22 cellular contexts compared by ENCODE assay signal in the genomic region with DNA sequence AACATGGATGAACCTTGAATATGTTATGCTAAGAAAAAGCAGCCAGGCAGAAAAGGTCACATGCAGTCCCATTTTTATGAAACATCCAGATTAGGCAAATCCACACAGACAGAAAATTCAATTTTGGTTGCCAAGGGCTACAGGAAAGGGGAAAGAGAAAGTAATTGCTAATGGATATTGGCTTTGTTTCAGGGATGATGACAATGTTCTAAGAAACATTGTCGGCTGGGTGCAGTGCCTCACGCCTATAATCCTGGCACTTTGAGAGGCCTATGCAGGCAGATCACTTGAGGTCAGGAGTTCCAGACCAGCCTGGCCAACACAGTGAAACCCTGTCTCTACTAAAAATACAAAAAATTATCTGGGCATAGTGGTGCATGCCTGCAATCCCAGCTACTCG.
"Had no signal": no experiment of that assay in that cellular context is flagged by ENCODE, and none has a peak within 500 bp of the region (broad histone marks: within the 10 kb centered on the region; RNA-seq: fewer than 3 reads in every experiment).

No MANE protein-coding gene starts in this region.

- DNase-seq: activated CD4-positive, alpha-beta memory T cell treated with anti-CD3 and anti-CD28 coated beads for 36 hours; activated CD4-positive, alpha-beta T cell treated with anti-CD3 and anti-CD28 coated beads for 48 hours; activated CD4-positive, CD25-positive, alpha-beta regulatory T cell; activated CD8-positive, alpha-beta memory T cell treated with anti-CD3 and anti-CD28 coated beads, Interleukin-2, amount 50 U/mL, for 48 hours; activated gamma-delta T cell; activated naive CD4-positive, alpha-beta T cell treated with anti-CD3 and anti-CD28 coated beads, Interleukin-2, amount 10 ng/mL, durations not matched to agents 7 days and 5 days; activated T-cell treated with anti-CD3 and anti-CD28 coated beads, Interleukin-2, amount 50 U/mL, for 24 hours; amniotic stem cell; effector memory CD4-positive, alpha-beta T cell; gastrocnemius medialis; glutamatergic neuron; islet precursor cell; left cardiac atrium; naive B cell; nephron progenitor cell; right lobe of liver; stimulated activated CD4-positive, alpha-beta T cell treated with anti-CD3 and anti-CD28 coated beads, Interleukin-2, amount 100 ng/mL, for 48 hours; stimulated activated naive CD8-positive, alpha-beta T cell treated with anti-CD3 and anti-CD28 coated beads, Interleukin-15, Interleukin-2, amounts not matched to agents 100 U/mL and 50 U/mL, for 24 hours; T-helper 1 cell; upper lobe of left lung had no signal

- H3K4me3 ChIP-seq: gastrocnemius medialis, right lobe of liver, upper lobe of left lung, vagina had no signal

- FAIRE-seq: astrocyte had no signal
